In genomic region chr5:36305571-36306326, GRCh38 we compare ENCODE assay signal across 8 cellular contexts. TPM values are rescaled to one million over a fixed set of nuclear protein-coding genes. Genes with fewer than 3 reads are reported as not detected.
A peak's percentile ranks its signal among the peaks of the same experiment; 100 is the strongest.
DNase-seq lines count a peak whose midpoint lies in the region; ATAC-seq and TF ChIP-seq lines count a peak whose summit lies in the region.

No MANE protein-coding gene starts in this region.

- no peaks in the 10 kb centered on the region for H3F3A ChIP-seq in SK-N-SH (replicated peaks; ENCODE audit: insufficient read depth)

- no peak overlapping the region for H3K4me3 Mint-ChIP-seq in endothelial cell (ENCODE audit: unreplicated experiment)

- no peaks in the 10 kb centered on the region; the same call in 1 of the 2 replicates for H3K27me3 ChIP-seq in SK-N-SH (ENCODE audit: insufficient read depth)

- H3K4me1 Mint-ChIP-seq in endothelial cell (ENCODE audit: unreplicated experiment) = peaks cover 16% of the 10 kb centered on the region

- no peak overlapping the region for H3K4me3 ChIP-seq in SK-N-SH (ENCODE audit: low read depth in 2 of 2, low read length in 1 of 2)
- no peak overlapping the region for H3K4me3 ChIP-seq in mucosa of descending colon

- H3K27me3 Mint-ChIP-seq in endothelial cell (ENCODE audit: unreplicated experiment) = peaks cover 1% of the 10 kb centered on the region

- TF ChIP-seq RAD21 in SK-N-SH (IDR thresholded peaks at IDR 0.05; ENCODE audit: low read length) = peak; percentile 91

- H3K4me1 ChIP-seq in SK-N-SH (ENCODE audit: control insufficient read depth in 1 of 2, insufficient read depth in 2 of 2, low read depth in 1 of 2, low read length in 1 of 2) (no peaks in the 10 kb centered on the region; a peak in 2 of 4 replicates), mucosa of descending colon (ENCODE audit: low read depth) (peaks cover 7% of the 10 kb centered on the region)

- TF ChIP-seq CTCF in SK-N-SH (IDR thresholded peaks at IDR 0.05) = peak; percentile 83
- peak; percentile 34 for TF ChIP-seq CTCF in endothelial cell (IDR thresholded peaks at IDR 0.05; ENCODE audit: unreplicated experiment)
- TF ChIP-seq CTCF in mucosa of descending colon (IDR thresholded peaks at IDR 0.05) = no peak

- H3K79me2 ChIP-seq in SK-N-SH (ENCODE audit: insufficient read depth) = no peaks in the 10 kb centered on the region

- H3K9me2 ChIP-seq in SK-N-SH = no peaks in the 10 kb centered on the region

- H3K27ac Mint-ChIP-seq in endothelial cell (ENCODE audit: unreplicated experiment) = no peak overlapping the region

- H3K9ac ChIP-seq in SK-N-SH = no peak overlapping the region

- no peak overlapping the region for H2AFZ ChIP-seq in SK-N-SH (ENCODE audit: low read depth)

- POLR2A ChIA-PET in SK-N-SH (lab: Yijun Ruan, JAX) = no interaction called here

- no peaks in the 10 kb centered on the region for H3K36me3 Mint-ChIP-seq in endothelial cell (ENCODE audit: low read depth, unreplicated experiment)

- no peak overlapping the region for H3K27ac ChIP-seq in SK-N-SH (ENCODE audit: low read depth in 2 of 2, low read length in 1 of 2)

- CTCF ChIA-PET in SK-N-SH (lab: Yijun Ruan, JAX) = interaction anchor here (0.6 to 4.4 kb wide), 44 partner anchors 9 to 352 kb away, joined by 3 to 41 read pairs (median 4); partner anchors contain the start of genes NADK2 and UGT3A2

- no peaks in the 10 kb centered on the region for H3K9me3 ChIP-seq in SK-N-SH
- no peaks in the 10 kb centered on the region for H3K9me3 ChIP-seq in mucosa of descending colon

- H4K20me1 ChIP-seq in SK-N-SH (ENCODE audit: insufficient read depth) = no peaks in the 10 kb centered on the region

- 28% methylated on average over 4 of the region's 4 CpGs for WGBS in SK-N-SH (ENCODE audit: low lambda C conversion rate)

- H3K9me3 Mint-ChIP-seq in endothelial cell (ENCODE audit: unreplicated experiment) = no peaks in the 10 kb centered on the region

- H3K4me2 ChIP-seq in SK-N-SH = no peak overlapping the region

- DNase-seq in EL (peak; percentile 54), H4 (ENCODE audit: low spot score) (peak; percentile 61), NCI-H1048 (lab: John Stamatoyannopoulos, UW) (peak; percentile 9), SK-N-SH (peak; percentile 42), endothelial cell (ENCODE audit: low spot score) (peak; percentile 21), mucosa of descending colon (peak in 2 of 3 donors; percentile 46 to 50)

- no peak for TF ChIP-seq EP300 in SK-N-SH (IDR thresholded peaks at IDR 0.05; ENCODE audit: borderline replicate concordance in 1 of 2, low read depth in 1 of 2, low read length in 1 of 2)

- H3K36me3 ChIP-seq in SK-N-SH (replicated peaks in 1 of 2; ENCODE audit: control insufficient read depth in 1 of 2, insufficient read depth in 2 of 2, low read length in 1 of 2) (no peaks in the 10 kb centered on the region), mucosa of descending colon (ENCODE audit: low read depth) (no peaks in the 10 kb centered on the region)

- intact Hi-C loops in mucosa of descending colon (cut with DNase I, micrococcal nuclease) = no loop called here

- ATAC-seq in mucosa of descending colon (peak; percentile 69), GM19328 (IDR thresholded peaks at IDR 0.05; ENCODE audit: unreplicated experiment) (no peak), GM19395 (IDR thresholded peaks at IDR 0.05; ENCODE audit: unreplicated experiment) (no peak)

TF ChIP-seq in SK-N-SH, 30 proteins besides CTCF, POLR2A, EP300 and RAD21:
- no peak for TF ChIP-seq NFIC (IDR thresholded peaks at IDR 0.05; ENCODE audit: borderline replicate concordance)
- TF ChIP-seq SMC3 (IDR thresholded peaks at IDR 0.05; ENCODE audit: low read depth, low read length) = peak; percentile 84
TF ChIP-seq in SK-N-SH: peak in this region for 1.

RNA-seq across cellular contexts. Expression of gene RANBP3L, which starts 4.0 kb away (rescaled TPM):
- total RNA-seq in H4 (2014; rRNA removed; shearing (Covaris generic)) = 1.6 and 8.7 TPM in 2 replicates
- polyA plus RNA-seq in SK-N-SH (2012; rRNA removed) = not detected in 2 replicates
- polyA plus RNA-seq in SK-N-SH (2012; cell fraction: cytosol; rRNA removed) = not detected in 2 replicates
- not detected in 2 replicates for polyA plus RNA-seq in SK-N-SH (2012; cell fraction: nucleus; rRNA removed)
- total RNA-seq in endothelial cell (ENCODE audit: unreplicated experiment) = not detected
- total RNA-seq in mucosa of descending colon = 1 to 10 TPM in 1 of 3 donors, under 1 TPM in 1, not detected in 1; 0.29 to 2.8 TPM

Comparison
In these comparisons a context has a peak if more than half of its experiments do, and no peak if none do; other contexts are left out.
1. DNase-seq: peak in every context shown above with its lines; median percentile 61 in H4; 54 in EL; 48 in mucosa of descending colon; 42 in SK-N-SH; 21 in endothelial cell; 9 in NCI-H1048.